ENCODE assay signal across 14 cellular contexts in genomic region chr5:83015676-83016075, GRCh38.
"Had no signal": no experiment of that assay in that cellular context is flagged by ENCODE, and none has a peak within 500 bp of the region (broad histone marks: within the 10 kb centered on the region; RNA-seq: fewer than 3 reads in every experiment).

No MANE protein-coding gene starts in this region.

- H3K36me3 ChIP-seq: esophagus muscularis mucosa, pancreas, tibial artery, uterus had no signal

- H3K27ac Mint-ChIP-seq: stimulated activated memory B cell treated with anti-CD40 and anti-IgM and Interleukin-4, amounts not matched to agents 10 μg/mL and 1 μg/mL and 100 μg/mL, for 72 hours had no signal

- FAIRE-seq: bronchial epithelial cell, colon, pancreas had no signal

- DNase-seq: activated CD4-positive, CD25-positive, alpha-beta regulatory T cell treated with anti-CD3 and anti-CD28 coated beads, Interleukin-2, amount 50 U/mL, for 72 hours; activated naive CD4-positive, alpha-beta T cell treated with Interleukin-2 at 50 U/mL for 16 hours; activated T-cell treated with anti-CD3 and anti-CD28 coated beads for 4 hours; aorta; hypothalamus; kidney glomerular epithelial cell; pancreas; stimulated activated CD4-positive, alpha-beta T cell treated with anti-CD3 and anti-CD28 coated beads, Interleukin-2, amount 100 ng/mL, for 48 hours; tibial artery; uterus had no signal

- H3K4me3 Mint-ChIP-seq: stimulated activated memory B cell treated with anti-CD40 and anti-IgM and Interleukin-4, amounts not matched to agents 10 μg/mL and 1 μg/mL and 100 μg/mL, for 72 hours had no signal

- H3K27me3 Mint-ChIP-seq: stimulated activated memory B cell treated with anti-CD40 and anti-IgM and Interleukin-4, amounts not matched to agents 10 μg/mL and 1 μg/mL and 100 μg/mL, for 72 hours had no signal

- H3K27me3 ChIP-seq: esophagus muscularis mucosa, pancreas, tibial artery, uterus had no signal

- H3K4me1 ChIP-seq: esophagus muscularis mucosa, pancreas, tibial artery, uterus had no signal

- H3K27ac ChIP-seq: esophagus muscularis mucosa, pancreas, tibial artery, uterus had no signal

- H3K4me3 ChIP-seq: esophagus muscularis mucosa, pancreas, tibial artery, uterus had no signal

- H3K9me3 ChIP-seq: esophagus muscularis mucosa, pancreas, tibial artery, uterus had no signal
